Comparison of ENCODE assay signal across 15 cellular contexts in genomic region chr12:23474438-23475000, GRCh38.
"Had no signal": no experiment of that assay in that cellular context is flagged by ENCODE, and none has a peak within 500 bp of the region (broad histone marks: within the 10 kb centered on the region; RNA-seq: fewer than 3 reads in every experiment).

No MANE protein-coding gene starts in this region.

- H3K4me1 ChIP-seq: right atrium auricular region had no signal

- H3K27ac ChIP-seq: esophagus squamous epithelium, ovary, right atrium auricular region had no signal

- ATAC-seq: effector memory CD8-positive, alpha-beta T cell; left lobe of liver; mucosa of descending colon had no signal

- H3K27me3 ChIP-seq: esophagus squamous epithelium, ovary, right atrium auricular region had no signal

- H3K4me3 ChIP-seq: esophagus squamous epithelium, mucosa of descending colon, ovary, right atrium auricular region had no signal

- H3K9me3 ChIP-seq: mucosa of descending colon, ovary, right atrium auricular region had no signal

- H3K36me3 ChIP-seq: esophagus squamous epithelium, ovary, right atrium auricular region had no signal

- DNase-seq: cerebellar nuclear complex; effector memory CD8-positive, alpha-beta T cell; esophagus squamous epithelium; foreskin fibroblast; kidney glomerular epithelial cell; mammary epithelial cell; mucosa of descending colon; natural killer cell; nucleus accumbens; ovary; small intestine; stimulated activated CD4-positive, alpha-beta T cell treated with anti-CD3 and anti-CD28 coated beads, Interleukin-12 subunit alpha, Interleukin-12 subunit beta, amount 100 ng/mL, for 4 hours; stimulated activated naive CD4-positive, alpha-beta T cell treated with Interleukin-2 at 50 U/mL for 16 hours had no signal
